ENCODE assay signal across 22 cellular contexts in genomic region chr21:28257276-28257675, GRCh38.
DNase-seq lines count a peak whose midpoint lies in the region; FAIRE-seq and TF ChIP-seq lines count a peak whose summit lies in the region.
"Had no signal": no experiment of that assay in that cellular context is flagged by ENCODE, and none has a peak within 500 bp of the region (broad histone marks: within the 10 kb centered on the region; RNA-seq: fewer than 3 reads in every experiment).

No MANE protein-coding gene starts in this region.

- no peaks in the 10 kb centered on the region for H4K20me1 ChIP-seq in keratinocyte (ENCODE audit: control insufficient read depth, extremely low read depth, insufficient read depth, low read length)

- no peak for FAIRE-seq in keratinocyte (lab: Jason Lieb, UNC)
- FAIRE-seq: G401.6 had no signal

- no peaks in the 10 kb centered on the region for H3K36me3 ChIP-seq in keratinocyte (ENCODE audit: control insufficient read depth in 2 of 2, extremely low read depth in 1 of 2, insufficient read depth in 2 of 2, low read length in 2 of 2)
- H3K36me3 ChIP-seq in parathyroid adenoma (ENCODE audit: control insufficient read depth, insufficient read depth, low read length) = no peaks in the 10 kb centered on the region
- H3K36me3 ChIP-seq: HAP-1 had no signal

- H3K4me2 ChIP-seq in keratinocyte (ENCODE audit: control insufficient read depth, extremely low read depth, insufficient read depth, low read depth, low read length) = no peak overlapping the region
- no peak overlapping the region for H3K4me2 ChIP-seq in parathyroid adenoma (ENCODE audit: low read length)

- H3K4me1 ChIP-seq in keratinocyte (ENCODE audit: control insufficient read depth, extremely low read depth, insufficient read depth, low read length) (peaks cover 9% of the 10 kb centered on the region), parathyroid adenoma (no peaks in the 10 kb centered on the region)
- H3K4me1 ChIP-seq: HAP-1 had no signal

- H2AFZ ChIP-seq in keratinocyte (ENCODE audit: control insufficient read depth, low read length) (peak overlapping the region; percentile 22), parathyroid adenoma (peak overlapping the region; percentile 28)

- dilution Hi-C loops in keratinocyte (cut with MboI; ENCODE audit: extremely low pct_ligation_motif_present, low sequenced_read_pairs) = no loop called here

- DNase-seq in EH (ENCODE audit: low read depth) (peak; percentile 12), cardiac fibroblast (ENCODE audit: low read depth in 2 of 2) (peak; percentile 63 to 80), keratinocyte (ENCODE audit: low read depth, low spot score) (no peak), germinal center (ENCODE audit: low spot score) (no peak), caudate nucleus (lab: John Stamatoyannopoulos, UW) (no peak)
- no peak for DNase-seq in stimulated activated CD4-positive, alpha-beta T cell treated with anti-CD3 and anti-CD28 coated beads, Interleukin-1b, Interleukin-23, amount 100 ng/mL, for 48 hours
- DNase-seq in activated CD8-positive, alpha-beta memory T cell treated with anti-CD3 and anti-CD28 coated beads, Interleukin-2, amount 50 U/mL, for 4 hours = no peak
- DNase-seq: activated B cell treated with CpG ODN at 0.5 μM for 24 hours; activated CD8-positive, alpha-beta T cell treated with anti-CD3 and anti-CD28 coated beads, Interleukin-2, amount 10 ng/mL, durations not matched to agents 7 days and 5 days; activated T-cell treated with anti-CD3 and anti-CD28 coated beads, Interleukin-2, amount 50 U/mL, for 72 hours; DMS 273 treated with DMSO at 0.1 percent for 48 hours; left ventricle myocardium superior; NCI-H1092 treated with DMSO at 0.1 percent for 48 hours; NCI-H774; PC-3; SIG-M5; stimulated activated CD4-positive, alpha-beta T cell treated with anti-CD3 and anti-CD28 coated beads, Interleukin-4, amount 100 ng/mL, for 24 hours; T-helper 2 cell had no signal

- no peaks in the 10 kb centered on the region for H3K9me1 ChIP-seq in keratinocyte (ENCODE audit: control insufficient read depth, extremely low read depth, insufficient read depth, low read length)

- H3K27me3 ChIP-seq in keratinocyte (ENCODE audit: control insufficient read depth, extremely low read depth, insufficient read depth, low read length) (no peaks in the 10 kb centered on the region), parathyroid adenoma (ENCODE audit: control insufficient read depth, insufficient read depth, low read length) (no peaks in the 10 kb centered on the region)

- H3K27ac ChIP-seq in keratinocyte (ENCODE audit: control insufficient read depth, insufficient read depth, low read length) = no peak overlapping the region
- no peak overlapping the region for H3K27ac ChIP-seq in parathyroid adenoma
- H3K27ac ChIP-seq in caudate nucleus (ENCODE audit: low read depth, low read length) = no peak overlapping the region
- H3K27ac ChIP-seq: coronary artery had no signal

- TF ChIP-seq CTCF in cardiac fibroblast (IDR thresholded peaks at IDR 0.05; ENCODE audit: low read depth, low read length) (no peak), keratinocyte (optimal IDR thresholded peaks at IDR 0.05 in 1 of 3, IDR thresholded peaks at IDR 0.05 in 1 of 3, conservative IDR thresholded peaks at IDR 0.05 in 1 of 3; ENCODE audit: extremely low read depth in 1 of 3, insufficient read depth in 2 of 3, low read length in 3 of 3) (no peak), parathyroid adenoma (IDR thresholded peaks at IDR 0.05) (no peak)

- H3K4me3 ChIP-seq in cardiac fibroblast (replicated peaks in 1 of 2; ENCODE audit: low read depth in 2 of 2, low read length in 2 of 2) (no peak overlapping the region), keratinocyte (ENCODE audit: control insufficient read depth in 2 of 3, extremely low read depth in 1 of 3, insufficient read depth in 2 of 3, low read depth in 1 of 3, low read length in 3 of 3) (no peak overlapping the region), parathyroid adenoma (ENCODE audit: low read depth, low read length) (no peak overlapping the region)
- H3K4me3 ChIP-seq: coronary artery, HAP-1 had no signal

- no peak overlapping the region for H3K9ac ChIP-seq in keratinocyte (ENCODE audit: control insufficient read depth, extremely low read depth, insufficient read depth, low read length)
- H3K9ac ChIP-seq in parathyroid adenoma = no peak overlapping the region

- H3K9me3 ChIP-seq in keratinocyte (ENCODE audit: control insufficient read depth, low read depth, low read length) (no peaks in the 10 kb centered on the region), parathyroid adenoma (ENCODE audit: control insufficient read depth, low read length) (no peaks in the 10 kb centered on the region)
- H3K9me3 ChIP-seq: HAP-1 had no signal

- H3K79me2 ChIP-seq in keratinocyte (ENCODE audit: control insufficient read depth, insufficient read depth, low read length) (no peaks in the 10 kb centered on the region), parathyroid adenoma (no peaks in the 10 kb centered on the region)

Comparison
In these comparisons a context has a peak if more than half of its experiments do, and no peak if none do; other contexts are left out.
1. DNase-seq: peak in EH (single experiment) and cardiac fibroblast (2 of 2); none in keratinocyte (single experiment), stimulated activated CD4-positive, alpha-beta T cell treated with anti-CD3 and anti-CD28 coated beads, Interleukin-1b, Interleukin-23, amount 100 ng/mL, for 48 hours (single experiment), germinal center (single experiment), activated CD8-positive, alpha-beta memory T cell treated with anti-CD3 and anti-CD28 coated beads, Interleukin-2, amount 50 U/mL, for 4 hours (single experiment) and caudate nucleus (0 of 61).